Comparison of ENCODE assay signal across 22 cellular contexts in the genomic region with DNA sequence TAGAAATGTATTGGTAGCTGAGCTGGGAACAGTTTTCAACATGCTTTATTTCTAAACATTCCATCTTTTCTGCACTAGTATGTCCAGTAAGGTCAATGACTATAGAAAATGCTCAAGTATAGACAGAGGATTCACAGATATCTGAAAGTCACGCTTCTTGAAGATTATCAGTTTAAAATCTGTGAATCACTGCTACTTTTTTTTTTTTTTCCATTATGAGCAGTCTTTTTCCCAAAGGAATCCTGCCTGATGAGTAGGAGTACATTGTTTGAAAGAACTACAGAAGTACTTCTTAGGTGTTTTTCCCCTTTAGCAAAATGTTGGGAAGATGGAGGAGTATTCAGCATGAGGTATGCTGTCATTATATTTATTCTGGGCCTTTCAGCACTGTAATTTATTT.
"Had no signal": no experiment of that assay in that cellular context is flagged by ENCODE, and none has a peak within 500 bp of the region (broad histone marks: within the 10 kb centered on the region; RNA-seq: fewer than 3 reads in every experiment).

No MANE protein-coding gene starts in this region.

- DNase-seq: activated B cell treated with CpG ODN at 0.5 μM for 24 hours; activated CD4-positive, alpha-beta memory T cell treated with anti-CD3 and anti-CD28 coated beads, Interleukin-2, amount 10 ng/mL, durations not matched to agents 7 days and 5 days; activated CD4-positive, alpha-beta T cell treated with anti-CD3 and anti-CD28 coated beads for 4 hours; activated CD8-positive, alpha-beta memory T cell treated with anti-CD3 and anti-CD28 coated beads, Interleukin-2, amount 10 ng/mL, durations not matched to agents 7 days and 5 days; activated naive CD4-positive, alpha-beta T cell; activated naive CD8-positive, alpha-beta T cell treated with anti-CD3 and anti-CD28 coated beads for 36 hours; activated T-cell treated with anti-CD3 and anti-CD28 coated beads, Interleukin-2, amount 50 U/mL, for 1 hour; erythroblast; foreskin fibroblast; glutamatergic neuron; islet precursor cell; lower lobe of right lung; natural killer cell; sigmoid colon; stimulated activated CD4-positive, alpha-beta T cell treated with anti-CD3 and anti-CD28 coated beads, Interleukin-4, amount 100 ng/mL, for 24 hours; T-cell; upper lobe of right lung had no signal

- H3K9me3 ChIP-seq: lower lobe of right lung, neutrophil, sigmoid colon, thoracic aorta, upper lobe of right lung had no signal

- H3K27ac ChIP-seq: coronary artery, lower lobe of right lung, neutrophil, sigmoid colon, thoracic aorta, upper lobe of right lung had no signal

- H3K36me3 ChIP-seq: lower lobe of right lung, neutrophil, sigmoid colon, thoracic aorta, upper lobe of right lung had no signal

- H3K4me1 ChIP-seq: lower lobe of right lung, upper lobe of right lung had no signal

- H3K27me3 ChIP-seq: neutrophil, sigmoid colon, upper lobe of right lung had no signal

- ATAC-seq: activated CD8-positive, alpha-beta memory T cell treated with anti-CD3 and anti-CD28 coated beads, Interleukin-2, amount 10 ng/mL, durations not matched to agents 7 days and 5 days; activated T-helper 17 cell treated with anti-CD3 and anti-CD28 coated beads, Interleukin-2, amount 50 U/mL, for 72 hours; lower lobe of right lung; natural killer cell; stimulated activated effector memory CD8-positive, alpha-beta T cell treated with anti-CD3 and anti-CD28 coated beads, Interleukin-12 subunit alpha, Interleukin-12 subunit beta, amount 100 ng/mL, for 72 hours; T-cell; upper lobe of right lung had no signal

- H3K4me3 ChIP-seq: coronary artery, lower lobe of right lung, sigmoid colon, thoracic aorta, upper lobe of right lung had no signal
